Comparison of ENCODE assay signal across 8 cellular contexts in genomic region chr2:236352761-236353593, GRCh38.
DNase-seq lines count a peak whose midpoint lies in the region; ATAC-seq and TF ChIP-seq lines count a peak whose summit lies in the region.

No MANE protein-coding gene starts in this region.

- no peaks in the 10 kb centered on the region for H3K36me3 Mint-ChIP-seq in naive thymus-derived CD4-positive, alpha-beta T cell

- POLR2A ChIA-PET in Panc1 (lab: Charles Lee) = no interaction called here
- POLR2A ChIA-PET in naive thymus-derived CD4-positive, alpha-beta T cell (lab: Charles Lee) = no interaction called here

- peak; percentile 13 for DNase-seq in COLO668 (lab: John Stamatoyannopoulos, UW; ENCODE audit: unreplicated experiment)
- peak; percentile 49 to 53 for DNase-seq in HAP-1 (ENCODE audit: low spot score in 2 of 2)
- DNase-seq in Panc1 (ENCODE audit: low read depth, low spot score) = peak; percentile 8
- peak in 1 of 10 donors; percentile 48 for DNase-seq in dorsolateral prefrontal cortex
- peak in 5 of 9 donors; percentile 29 to 48 (median 45) for DNase-seq in naive thymus-derived CD4-positive, alpha-beta T cell
- no peak for DNase-seq in NK-92 (lab: John Stamatoyannopoulos, UW; ENCODE audit: unreplicated experiment)
- no peak for DNase-seq in cortex of kidney (lab: John Stamatoyannopoulos, UW)

- no peaks in the 10 kb centered on the region for H3K36me3 ChIP-seq in HAP-1 (replicated peaks)
- no peaks in the 10 kb centered on the region; the same call in 1 of the 2 replicates for H3K36me3 ChIP-seq in Panc1 (ENCODE audit: control insufficient read depth, insufficient read depth, low read length)
- H3K36me3 ChIP-seq in naive thymus-derived CD4-positive, alpha-beta T cell (ENCODE audit: control insufficient read depth in 2 of 3, insufficient read depth in 3 of 3, low read length in 3 of 3) = no peaks in the 10 kb centered on the region

- no peaks in the 10 kb centered on the region for H3K4me1 ChIP-seq in HAP-1
- H3K4me1 ChIP-seq in Panc1 (ENCODE audit: control insufficient read depth, insufficient read depth, low read length) = no peaks in the 10 kb centered on the region
- H3K4me1 ChIP-seq in naive thymus-derived CD4-positive, alpha-beta T cell (ENCODE audit: control insufficient read depth in 2 of 2, insufficient read depth in 2 of 2, low read length in 2 of 2) = no peaks in the 10 kb centered on the region

- H3K9me3 Mint-ChIP-seq in naive thymus-derived CD4-positive, alpha-beta T cell = no peaks in the 10 kb centered on the region

- TF ChIP-seq CTCF in Panc1 (IDR thresholded peaks at IDR 0.05) = peak; percentile 85
- peak; percentile 71 to 93 (median 86) for TF ChIP-seq CTCF in dorsolateral prefrontal cortex (IDR thresholded peaks at IDR 0.05 in 54 of 56, conservative IDR thresholded peaks at IDR 0.05 in 2 of 56; ENCODE audit: low read depth in 1 of 56, partially characterized antibody in 56 of 56)

- H3K27me3 Mint-ChIP-seq in naive thymus-derived CD4-positive, alpha-beta T cell = peaks cover 0 to 14% (median 8%) of the 10 kb centered on the region in 5 donors

- BruUV-seq in Panc1 (replicated peaks; lab: Mats Ljungman, UMichigan) = no TSS peak

- peak overlapping the region in 1 of 9 donors; percentile 59 for H3K27ac Mint-ChIP-seq in naive thymus-derived CD4-positive, alpha-beta T cell

- H3K27me3 ChIP-seq in HAP-1 (ENCODE audit: low read depth) (peaks cover 6% of the 10 kb centered on the region; the same call in 1 of the 2 replicates), Panc1 (ENCODE audit: control insufficient read depth, insufficient read depth, low read length) (no peaks in the 10 kb centered on the region), dorsolateral prefrontal cortex (no peaks in the 10 kb centered on the region)
- no peaks in the 10 kb centered on the region for H3K27me3 ChIP-seq in naive thymus-derived CD4-positive, alpha-beta T cell (ENCODE audit: control insufficient read depth in 2 of 2, insufficient read depth in 2 of 2, low read length in 2 of 2)

- H3K9me3 ChIP-seq in HAP-1 (no peaks in the 10 kb centered on the region), Panc1 (ENCODE audit: control insufficient read depth, insufficient read depth, low read depth, low read length) (no peaks in the 10 kb centered on the region)
- no peaks in the 10 kb centered on the region for H3K9me3 ChIP-seq in naive thymus-derived CD4-positive, alpha-beta T cell (ENCODE audit: control insufficient read depth in 2 of 3, low read length in 3 of 3)

- ATAC-seq in Panc1 = no peak
- ATAC-seq in naive thymus-derived CD4-positive, alpha-beta T cell = peak; percentile 50
- no peak for ATAC-seq in HG02885 (IDR thresholded peaks at IDR 0.05; ENCODE audit: poor library complexity, unreplicated experiment)

- CTCF ChIA-PET in Panc1 (lab: Charles Lee) = interaction anchor here (0.6 kb wide), 1 partner anchor 144 kb away, joined by 3 read pairs; no protein-coding TSS in a partner anchor
- CTCF ChIA-PET in naive thymus-derived CD4-positive, alpha-beta T cell (lab: Charles Lee) = interaction anchor here (1.0 to 2.0 kb wide), 10 partner anchors 9 to 734 kb away, joined by 3 to 7 read pairs (median 4); partner anchors contain the start of gene ACKR3

- no peak overlapping the region for H3K4me3 Mint-ChIP-seq in naive thymus-derived CD4-positive, alpha-beta T cell

- H3K4me3 ChIP-seq in HAP-1 (no peak overlapping the region), Panc1 (ENCODE audit: low read depth in 2 of 2, low read length in 2 of 2) (no peak overlapping the region), dorsolateral prefrontal cortex (peak overlapping the region in 1 of 59 donors; percentile 21)
- no peak overlapping the region for H3K4me3 ChIP-seq in naive thymus-derived CD4-positive, alpha-beta T cell (ENCODE audit: low read length)

- in situ Hi-C loops in HAP-1 (cut with MboI; ENCODE audit: low sequenced_read_pairs) = loop anchor here (5.0 kb wide), 1 partner anchor 719 kb away; no protein-coding TSS in a partner anchor
- in situ Hi-C loops in Panc1 (cut with HindIII; ENCODE audit: low pct_unique_long_range_greater_than_20kb, low sequenced_read_pairs) = no loop called here

- no peak overlapping the region for H3K27ac ChIP-seq in Panc1 (ENCODE audit: low read length)
- H3K27ac ChIP-seq in dorsolateral prefrontal cortex = no peak overlapping the region
- no peak overlapping the region for H3K27ac ChIP-seq in naive thymus-derived CD4-positive, alpha-beta T cell (ENCODE audit: low read depth, low read length)

- peaks cover 0 to 7% (median 4%) of the 10 kb centered on the region in 7 donors for H3K4me1 Mint-ChIP-seq in naive thymus-derived CD4-positive, alpha-beta T cell

- intact Hi-C loops in Panc1 (cut with micrococcal nuclease; ENCODE audit: unreplicated experiment) = loop anchor here (2.0 to 5.0 kb wide), 3 partner anchors 214 to 708 kb away; partner anchors contain the start of gene ACKR3
- intact Hi-C loops in dorsolateral prefrontal cortex (cut with DNase I) = loop anchor here (5.0 kb wide), 2 partner anchors 214 to 704 kb away; partner anchors contain the start of gene ACKR3 (in 1 of the 2)
- intact Hi-C loops in naive thymus-derived CD4-positive, alpha-beta T cell (cut with micrococcal nuclease) = loop anchor here (1.0 kb wide), 6 partner anchors 160 to 1219 kb away; partner anchors contain the start of gene ACKR3 (in 2 of the 2)

Comparison
In these comparisons a context has a peak if more than half of its experiments do, and no peak if none do; other contexts are left out.
1. DNase-seq: peak in COLO668 (single experiment), HAP-1 (2 of 2), Panc1 (single experiment) and naive thymus-derived CD4-positive, alpha-beta T cell (5 of 9); none in NK-92 (single experiment) and cortex of kidney (single experiment).